ENCODE assay signal across 8 cellular contexts in the genomic region with DNA sequence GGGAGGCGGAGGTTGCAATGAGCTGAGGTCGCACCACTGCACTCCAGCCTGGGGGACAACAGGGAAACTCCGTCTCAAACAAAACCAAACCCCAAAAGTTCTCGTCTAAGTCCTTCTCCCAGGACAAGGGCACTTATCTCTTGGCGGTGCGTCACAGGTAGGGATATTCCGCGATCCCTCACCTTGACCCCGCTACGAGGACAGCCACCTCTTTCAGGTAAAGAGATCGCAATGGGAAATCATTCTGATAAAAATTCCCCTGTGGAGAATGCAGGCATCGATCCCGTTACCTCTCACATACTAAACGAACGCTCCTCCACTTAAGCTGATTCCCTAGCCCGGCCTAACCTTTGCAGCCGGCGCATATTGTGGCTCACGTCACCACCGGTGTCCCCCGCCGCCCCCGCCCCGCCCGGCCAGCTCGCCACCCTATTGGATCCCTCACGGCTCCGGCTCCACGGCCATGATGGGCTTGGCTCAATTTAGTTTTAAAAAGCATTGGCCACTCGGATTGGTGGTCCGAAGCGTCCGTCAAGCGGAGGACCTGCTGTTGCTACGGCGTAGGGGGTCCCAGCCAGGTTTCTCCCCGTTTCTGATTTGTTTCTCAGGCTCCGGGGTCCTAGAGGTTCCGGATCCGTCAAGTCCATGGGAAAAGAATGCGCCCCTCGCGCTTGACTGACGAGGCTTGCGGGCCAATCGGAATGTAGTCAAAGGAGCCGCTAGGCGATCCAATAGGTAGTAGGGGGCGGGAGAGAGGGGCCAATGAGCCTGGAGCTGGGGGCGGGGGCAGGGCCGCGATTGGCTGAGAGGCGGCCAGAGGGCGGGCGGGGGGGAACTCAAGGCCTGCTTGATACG. TPM values are rescaled to one million over a fixed set of nuclear protein-coding genes. Genes with fewer than 3 reads are reported as not detected.
A peak's percentile ranks its signal among the peaks of the same experiment; 100 is the strongest.
DNase-seq lines count a peak whose midpoint lies in the region; ATAC-seq and TF ChIP-seq lines count a peak whose summit lies in the region.

No MANE protein-coding gene starts in this region.

- H3K27me3 ChIP-seq in PC-3 (ENCODE audit: low read length) (no peaks in the 10 kb centered on the region), esophagus (ENCODE audit: control insufficient read depth in 1 of 2, insufficient read depth in 2 of 2, low read length in 2 of 2) (no peaks in the 10 kb centered on the region), mucosa of rectum (ENCODE audit: control insufficient read depth in 2 of 2, insufficient read depth in 2 of 2, low read length in 2 of 2) (no peaks in the 10 kb centered on the region)

- H3K4me1 Mint-ChIP-seq in activated T-cell treated with anti-CD3 and anti-CD28 coated beads, Interleukin-2, amount 50 U/mL, for 24 hours (ENCODE audit: low read depth) = peaks cover 38% of the 10 kb centered on the region

- H3K27ac ChIP-seq in PC-3 (ENCODE audit: low read length) = peak overlapping the region; percentile 80
- peak overlapping the region; percentile 97 for H3K27ac ChIP-seq in esophagus (ENCODE audit: low read depth in 2 of 2, low read length in 1 of 2)
- peak overlapping the region; percentile 96 for H3K27ac ChIP-seq in mucosa of rectum (ENCODE audit: low read depth in 2 of 2, low read length in 2 of 2)

- no peaks in the 10 kb centered on the region for H3F3A ChIP-seq in PC-3 (ENCODE audit: low read length, unreplicated experiment)

- H3K27me3 Mint-ChIP-seq in activated T-cell treated with anti-CD3 and anti-CD28 coated beads, Interleukin-2, amount 50 U/mL, for 24 hours = no peaks in the 10 kb centered on the region

- peak overlapping the region; percentile 90 for H3K4me3 Mint-ChIP-seq in activated T-cell treated with anti-CD3 and anti-CD28 coated beads, Interleukin-2, amount 50 U/mL, for 24 hours

- TF ChIP-seq CTCF in PC-3 (conservative IDR thresholded peaks at IDR 0.05; ENCODE audit: low read depth, low read length) = no peak

- H3K36me3 ChIP-seq in PC-3 (ENCODE audit: low read depth, low read length) (peaks cover 3% of the 10 kb centered on the region; the same call in 1 of the 2 replicates), esophagus (ENCODE audit: control insufficient read depth in 2 of 2, insufficient read depth in 2 of 2, low read length in 1 of 2) (no peaks in the 10 kb centered on the region), mucosa of rectum (ENCODE audit: control insufficient read depth in 2 of 2, insufficient read depth in 2 of 2, low read length in 2 of 2) (no peaks in the 10 kb centered on the region)

- POLR2A ChIA-PET in PC-3 (lab: Charles Lee; ENCODE audit: unreplicated experiment) = interaction anchor here (0.5 to 0.7 kb wide), 4 partner anchors 80 to 227 kb away, joined by 3 to 6 read pairs (median 3); partner anchors contain the start of gene C11orf24

- H3K9me3 Mint-ChIP-seq in activated T-cell treated with anti-CD3 and anti-CD28 coated beads, Interleukin-2, amount 50 U/mL, for 24 hours = no peaks in the 10 kb centered on the region

- peaks cover 45% of the 10 kb centered on the region for H3K79me2 ChIP-seq in PC-3 (ENCODE audit: low read length)

- peak overlapping the region; percentile 82 for H3K4me2 ChIP-seq in PC-3 (ENCODE audit: low read length)

- DNase-seq in DMS153 treated with DMSO at 0.1 percent for 48 hours (lab: John Stamatoyannopoulos, UW; ENCODE audit: unreplicated experiment) (peak; percentile 98), KBM-7 (peak; percentile 97), PC-3 (peak; percentile 98)
- peak; percentile 98 for DNase-seq in activated T-cell treated with anti-CD3 and anti-CD28 coated beads, Interleukin-2, amount 50 U/mL, for 24 hours
- DNase-seq in stimulated activated CD8-positive, alpha-beta memory T cell treated with anti-CD3 and anti-CD28 coated beads, Interleukin-4, amount 100 ng/mL, for 24 hours (ENCODE audit: low read depth) = peak; percentile 91

- 3 to 4% methylated on average over 54 to 56 of the region's 56 CpGs for WGBS in esophagus, 2 donors

- peak overlapping the region; percentile 99 for H3K27ac Mint-ChIP-seq in activated T-cell treated with anti-CD3 and anti-CD28 coated beads, Interleukin-2, amount 50 U/mL, for 24 hours

- H3K4me1 ChIP-seq in PC-3 (ENCODE audit: insufficient read depth, low read length) (peaks cover 11% of the 10 kb centered on the region; the same call in 1 of the 2 replicates), esophagus (ENCODE audit: control insufficient read depth in 2 of 2, insufficient read depth in 2 of 2, low read length in 1 of 2) (peaks cover 3 to 10% of the 10 kb centered on the region in 2 donors), mucosa of rectum (ENCODE audit: control insufficient read depth in 2 of 2, insufficient read depth in 2 of 2, low read length in 2 of 2) (peaks cover 31 to 39% of the 10 kb centered on the region in 2 donors)

- intact Hi-C loops in PC-3 (cut with micrococcal nuclease) = loop anchor here (10.0 kb wide), 1 partner anchor 115 kb away; no protein-coding TSS in a partner anchor

- H3K9me3 ChIP-seq in PC-3 (ENCODE audit: low read length) (no peaks in the 10 kb centered on the region), esophagus (ENCODE audit: control insufficient read depth in 2 of 2, insufficient read depth in 1 of 2, low read depth in 1 of 2, low read length in 1 of 2) (no peaks in the 10 kb centered on the region), mucosa of rectum (ENCODE audit: control insufficient read depth in 2 of 2, low read length in 2 of 2) (no peaks in the 10 kb centered on the region)

- in situ Hi-C loops in KBM-7 (cut with MboI; ENCODE audit: low pct_unique_long_range_greater_than_20kb, low sequenced_read_pairs) = no loop called here

- peaks cover 38% of the 10 kb centered on the region for H4K20me1 ChIP-seq in PC-3 (ENCODE audit: low read length)

- BruUV-seq in PC-3 (replicated peaks; lab: Mats Ljungman, UMichigan) = TSS peak; percentile 100

- peak overlapping the region; percentile 99 for H2AFZ ChIP-seq in PC-3 (ENCODE audit: low read length)

- H3K9ac ChIP-seq in PC-3 (ENCODE audit: low read length) (peak overlapping the region; percentile 94), mucosa of rectum (ENCODE audit: low read depth in 1 of 2, low read length in 2 of 2) (peak overlapping the region; percentile 88 to 89)

- peak overlapping the region; percentile 91 for H3K4me3 ChIP-seq in PC-3 (ENCODE audit: low read length)
- peak overlapping the region; percentile 73 to 78 for H3K4me3 ChIP-seq in esophagus (ENCODE audit: low read depth in 1 of 2, low read length in 2 of 2)
- H3K4me3 ChIP-seq in mucosa of rectum (ENCODE audit: low read length in 2 of 2) = peak overlapping the region; percentile 89 to 92

- no peaks in the 10 kb centered on the region for H3K9me2 ChIP-seq in PC-3 (replicated peaks; ENCODE audit: low read length)

- peaks cover 32% of the 10 kb centered on the region for H3K36me3 Mint-ChIP-seq in activated T-cell treated with anti-CD3 and anti-CD28 coated beads, Interleukin-2, amount 50 U/mL, for 24 hours (ENCODE audit: low read depth)

- peak; percentile 84 for ATAC-seq in GM21723 (IDR thresholded peaks at IDR 0.05; ENCODE audit: unreplicated experiment)
- peak; percentile 83 for ATAC-seq in PC-3

- CTCF ChIA-PET in PC-3 (lab: Charles Lee) = interaction anchor here (0.5 to 0.6 kb wide), 2 partner anchors 52 to 1290 kb away, joined by 5 to 6 read pairs; no protein-coding TSS in a partner anchor

RNA-seq across cellular contexts. Expression of gene PPP6R3, which starts 0.4 kb away (rescaled TPM):
- 147 and 171 TPM in 2 replicates for total RNA-seq in PC-3 (2014; rRNA removed)
- polyA plus RNA-seq in esophagus = 10 to 100 TPM; 23.0 to 24.8 TPM

Comparison
In these comparisons a context has a peak if more than half of its experiments do, and no peak if none do; other contexts are left out.
1. Peak in every context shown above with its lines: DNase-seq, ATAC-seq, H3K4me3 ChIP-seq and H3K27ac ChIP-seq.